10 cellular contexts compared by ENCODE assay signal in genomic region chr11:2769779-2770555, GRCh38.
A peak's percentile ranks its signal among the peaks of the same experiment; 100 is the strongest.
DNase-seq lines count a peak whose midpoint lies in the region; TF ChIP-seq lines count a peak whose summit lies in the region.
"Had no signal": no experiment of that assay in that cellular context is flagged by ENCODE, and none has a peak within 500 bp of the region (broad histone marks: within the 10 kb centered on the region; RNA-seq: fewer than 3 reads in every experiment).

No MANE protein-coding gene starts in this region.

- POLR2A ChIA-PET in activated CD4-positive, alpha-beta T cell treated with anti-CD3 and anti-CD28 coated beads, Interleukin-2, amount 10 ng/mL, durations not matched to agents 7 days and 5 days (lab: Charles Lee) = no interaction called here

- peak overlapping the region; percentile 78 for H3K9ac ChIP-seq in smooth muscle cell (ENCODE audit: low read depth)

- H3K4me3 Mint-ChIP-seq in activated CD4-positive, alpha-beta T cell treated with anti-CD3 and anti-CD28 coated beads, Interleukin-2, amount 10 ng/mL, durations not matched to agents 7 days and 5 days = no peak overlapping the region

- 91% methylated on average over 19 of the region's 19 CpGs for WGBS in hepatocyte (ENCODE audit: low lambda C conversion rate, missing lambda C conversion rate)
- 88% methylated on average over 19 of the region's 19 CpGs for WGBS in smooth muscle cell (ENCODE audit: low lambda C conversion rate)

- H3K27ac ChIP-seq in hepatocyte (no peak overlapping the region), smooth muscle cell (ENCODE audit: low read depth) (peak overlapping the region; percentile 77)

- in situ Hi-C loops in GM13977 (cut with MboI; ENCODE audit: low pct_unique_long_range_greater_than_20kb, low sequenced_read_pairs, unreplicated experiment) = no loop called here

- H3K4me1 ChIP-seq in hepatocyte (ENCODE audit: insufficient read depth) (no peaks in the 10 kb centered on the region), smooth muscle cell (ENCODE audit: low read depth) (no peaks in the 10 kb centered on the region)

- H3K9me2 ChIP-seq in hepatocyte (replicated peaks; ENCODE audit: insufficient read depth) = no peaks in the 10 kb centered on the region

- H3K4me3 ChIP-seq in hepatocyte = no peak overlapping the region
- no peak overlapping the region for H3K4me3 ChIP-seq in smooth muscle cell

- no peaks in the 10 kb centered on the region for H3K36me3 ChIP-seq in hepatocyte (replicated peaks; ENCODE audit: insufficient read depth, low read depth)
- H3K36me3 ChIP-seq in smooth muscle cell (ENCODE audit: low read depth) = no peaks in the 10 kb centered on the region

- H3K27me3 ChIP-seq in hepatocyte (peaks cover 3% of the 10 kb centered on the region), smooth muscle cell (ENCODE audit: low read depth) (no peaks in the 10 kb centered on the region)

- H3K4me1 Mint-ChIP-seq in activated CD4-positive, alpha-beta T cell treated with anti-CD3 and anti-CD28 coated beads, Interleukin-2, amount 10 ng/mL, durations not matched to agents 7 days and 5 days = peaks cover 15% of the 10 kb centered on the region

- H3K36me3 Mint-ChIP-seq in activated CD4-positive, alpha-beta T cell treated with anti-CD3 and anti-CD28 coated beads, Interleukin-2, amount 10 ng/mL, durations not matched to agents 7 days and 5 days (ENCODE audit: low read depth) = peaks cover 2% of the 10 kb centered on the region

- DNase-seq in activated CD4-positive, alpha-beta T cell treated with anti-CD3 and anti-CD28 coated beads, Interleukin-2, amount 10 ng/mL, durations not matched to agents 7 days and 5 days = peak; percentile 4
- DNase-seq in activated CD4-positive, alpha-beta T cell treated with anti-CD3 and anti-CD28 coated beads, Interleukin-2, amount 50 U/mL, for 4 hours = no peak
- peak; percentile 9 for DNase-seq in activated CD8-positive, alpha-beta memory T cell treated with anti-CD3 and anti-CD28 coated beads, Interleukin-2, amount 50 U/mL, for 4 hours
- peak; percentile 2 for DNase-seq in hepatocyte (ENCODE audit: low spot score)
- DNase-seq in smooth muscle cell (lab: John Stamatoyannopoulos, UW; ENCODE audit: unreplicated experiment) = no peak
- DNase-seq in effector CD8-positive, alpha-beta T cell (lab: John Stamatoyannopoulos, UW) = no peak
- no peak for DNase-seq in GM13977 (ENCODE audit: low spot score)
- DNase-seq in NCI-H2107 treated with DMSO at 0.1 percent for 48 hours (lab: John Stamatoyannopoulos, UW; ENCODE audit: unreplicated experiment) = no peak
- DNase-seq: NCI-H1092 treated with DMSO at 0.1 percent for 48 hours, NCI-H2227 treated with DMSO at 0.1 percent for 48 hours had no signal

- no peaks in the 10 kb centered on the region for H3F3A ChIP-seq in smooth muscle cell (ENCODE audit: low read depth)

- H3K27me3 Mint-ChIP-seq in activated CD4-positive, alpha-beta T cell treated with anti-CD3 and anti-CD28 coated beads, Interleukin-2, amount 10 ng/mL, durations not matched to agents 7 days and 5 days = no peaks in the 10 kb centered on the region

- CTCF ChIA-PET in activated CD4-positive, alpha-beta T cell treated with anti-CD3 and anti-CD28 coated beads, Interleukin-2, amount 10 ng/mL, durations not matched to agents 7 days and 5 days (lab: Charles Lee) = no interaction called here

- H4K20me1 ChIP-seq in hepatocyte (ENCODE audit: insufficient read depth, poor library complexity, severe bottlenecking) (no peaks in the 10 kb centered on the region), smooth muscle cell (ENCODE audit: low read depth) (no peaks in the 10 kb centered on the region)

- peaks cover 2% of the 10 kb centered on the region for H3K9me3 Mint-ChIP-seq in activated CD4-positive, alpha-beta T cell treated with anti-CD3 and anti-CD28 coated beads, Interleukin-2, amount 10 ng/mL, durations not matched to agents 7 days and 5 days

- no peak overlapping the region for H3K4me2 ChIP-seq in hepatocyte
- H3K4me2 ChIP-seq in smooth muscle cell = no peak overlapping the region

- no peaks in the 10 kb centered on the region for H3K79me2 ChIP-seq in hepatocyte
- H3K79me2 ChIP-seq in smooth muscle cell (ENCODE audit: low read depth) = no peaks in the 10 kb centered on the region

- H2AFZ ChIP-seq in hepatocyte = no peak overlapping the region
- no peak overlapping the region for H2AFZ ChIP-seq in smooth muscle cell (ENCODE audit: low read depth)

- no peak overlapping the region for H3K27ac Mint-ChIP-seq in activated CD4-positive, alpha-beta T cell treated with anti-CD3 and anti-CD28 coated beads, Interleukin-2, amount 10 ng/mL, durations not matched to agents 7 days and 5 days

- H3K9me3 ChIP-seq in hepatocyte (ENCODE audit: low read depth) = no peaks in the 10 kb centered on the region
- H3K9me3 ChIP-seq in smooth muscle cell (replicated peaks; ENCODE audit: low read depth) = no peaks in the 10 kb centered on the region

- TF ChIP-seq CTCF in hepatocyte (IDR thresholded peaks at IDR 0.05; ENCODE audit: poor library complexity) (no peak), smooth muscle cell (IDR thresholded peaks at IDR 0.05; ENCODE audit: borderline replicate concordance, insufficient read depth, poor library complexity, severe bottlenecking) (no peak), GM13977 (IDR thresholded peaks at IDR 0.05; ENCODE audit: extremely low read depth, insufficient read depth, missing control alignments) (no peak)

Comparison
In these comparisons a context has a peak if more than half of its experiments do, and no peak if none do; other contexts are left out.
1. DNase-seq: peak in activated CD4-positive, alpha-beta T cell treated with anti-CD3 and anti-CD28 coated beads, Interleukin-2, amount 10 ng/mL, durations not matched to agents 7 days and 5 days (single experiment), activated CD8-positive, alpha-beta memory T cell treated with anti-CD3 and anti-CD28 coated beads, Interleukin-2, amount 50 U/mL, for 4 hours (single experiment) and hepatocyte (single experiment); none in activated CD4-positive, alpha-beta T cell treated with anti-CD3 and anti-CD28 coated beads, Interleukin-2, amount 50 U/mL, for 4 hours (0 of 2), smooth muscle cell (single experiment), effector CD8-positive, alpha-beta T cell (single experiment), GM13977 (single experiment) and NCI-H2107 treated with DMSO at 0.1 percent for 48 hours (single experiment).